ENCODE assay signal across 1 cellular context in genomic region chr5:181215997-181216982, GRCh38.
TF ChIP-seq lines count a peak whose summit lies in the region.

No MANE protein-coding gene starts in this region.

TF ChIP-seq in GM23338, 12 proteins besides CTCF, POLR2A, EP300 and RAD21 (continued from another document):
- TF ChIP-seq, protein P1, sequence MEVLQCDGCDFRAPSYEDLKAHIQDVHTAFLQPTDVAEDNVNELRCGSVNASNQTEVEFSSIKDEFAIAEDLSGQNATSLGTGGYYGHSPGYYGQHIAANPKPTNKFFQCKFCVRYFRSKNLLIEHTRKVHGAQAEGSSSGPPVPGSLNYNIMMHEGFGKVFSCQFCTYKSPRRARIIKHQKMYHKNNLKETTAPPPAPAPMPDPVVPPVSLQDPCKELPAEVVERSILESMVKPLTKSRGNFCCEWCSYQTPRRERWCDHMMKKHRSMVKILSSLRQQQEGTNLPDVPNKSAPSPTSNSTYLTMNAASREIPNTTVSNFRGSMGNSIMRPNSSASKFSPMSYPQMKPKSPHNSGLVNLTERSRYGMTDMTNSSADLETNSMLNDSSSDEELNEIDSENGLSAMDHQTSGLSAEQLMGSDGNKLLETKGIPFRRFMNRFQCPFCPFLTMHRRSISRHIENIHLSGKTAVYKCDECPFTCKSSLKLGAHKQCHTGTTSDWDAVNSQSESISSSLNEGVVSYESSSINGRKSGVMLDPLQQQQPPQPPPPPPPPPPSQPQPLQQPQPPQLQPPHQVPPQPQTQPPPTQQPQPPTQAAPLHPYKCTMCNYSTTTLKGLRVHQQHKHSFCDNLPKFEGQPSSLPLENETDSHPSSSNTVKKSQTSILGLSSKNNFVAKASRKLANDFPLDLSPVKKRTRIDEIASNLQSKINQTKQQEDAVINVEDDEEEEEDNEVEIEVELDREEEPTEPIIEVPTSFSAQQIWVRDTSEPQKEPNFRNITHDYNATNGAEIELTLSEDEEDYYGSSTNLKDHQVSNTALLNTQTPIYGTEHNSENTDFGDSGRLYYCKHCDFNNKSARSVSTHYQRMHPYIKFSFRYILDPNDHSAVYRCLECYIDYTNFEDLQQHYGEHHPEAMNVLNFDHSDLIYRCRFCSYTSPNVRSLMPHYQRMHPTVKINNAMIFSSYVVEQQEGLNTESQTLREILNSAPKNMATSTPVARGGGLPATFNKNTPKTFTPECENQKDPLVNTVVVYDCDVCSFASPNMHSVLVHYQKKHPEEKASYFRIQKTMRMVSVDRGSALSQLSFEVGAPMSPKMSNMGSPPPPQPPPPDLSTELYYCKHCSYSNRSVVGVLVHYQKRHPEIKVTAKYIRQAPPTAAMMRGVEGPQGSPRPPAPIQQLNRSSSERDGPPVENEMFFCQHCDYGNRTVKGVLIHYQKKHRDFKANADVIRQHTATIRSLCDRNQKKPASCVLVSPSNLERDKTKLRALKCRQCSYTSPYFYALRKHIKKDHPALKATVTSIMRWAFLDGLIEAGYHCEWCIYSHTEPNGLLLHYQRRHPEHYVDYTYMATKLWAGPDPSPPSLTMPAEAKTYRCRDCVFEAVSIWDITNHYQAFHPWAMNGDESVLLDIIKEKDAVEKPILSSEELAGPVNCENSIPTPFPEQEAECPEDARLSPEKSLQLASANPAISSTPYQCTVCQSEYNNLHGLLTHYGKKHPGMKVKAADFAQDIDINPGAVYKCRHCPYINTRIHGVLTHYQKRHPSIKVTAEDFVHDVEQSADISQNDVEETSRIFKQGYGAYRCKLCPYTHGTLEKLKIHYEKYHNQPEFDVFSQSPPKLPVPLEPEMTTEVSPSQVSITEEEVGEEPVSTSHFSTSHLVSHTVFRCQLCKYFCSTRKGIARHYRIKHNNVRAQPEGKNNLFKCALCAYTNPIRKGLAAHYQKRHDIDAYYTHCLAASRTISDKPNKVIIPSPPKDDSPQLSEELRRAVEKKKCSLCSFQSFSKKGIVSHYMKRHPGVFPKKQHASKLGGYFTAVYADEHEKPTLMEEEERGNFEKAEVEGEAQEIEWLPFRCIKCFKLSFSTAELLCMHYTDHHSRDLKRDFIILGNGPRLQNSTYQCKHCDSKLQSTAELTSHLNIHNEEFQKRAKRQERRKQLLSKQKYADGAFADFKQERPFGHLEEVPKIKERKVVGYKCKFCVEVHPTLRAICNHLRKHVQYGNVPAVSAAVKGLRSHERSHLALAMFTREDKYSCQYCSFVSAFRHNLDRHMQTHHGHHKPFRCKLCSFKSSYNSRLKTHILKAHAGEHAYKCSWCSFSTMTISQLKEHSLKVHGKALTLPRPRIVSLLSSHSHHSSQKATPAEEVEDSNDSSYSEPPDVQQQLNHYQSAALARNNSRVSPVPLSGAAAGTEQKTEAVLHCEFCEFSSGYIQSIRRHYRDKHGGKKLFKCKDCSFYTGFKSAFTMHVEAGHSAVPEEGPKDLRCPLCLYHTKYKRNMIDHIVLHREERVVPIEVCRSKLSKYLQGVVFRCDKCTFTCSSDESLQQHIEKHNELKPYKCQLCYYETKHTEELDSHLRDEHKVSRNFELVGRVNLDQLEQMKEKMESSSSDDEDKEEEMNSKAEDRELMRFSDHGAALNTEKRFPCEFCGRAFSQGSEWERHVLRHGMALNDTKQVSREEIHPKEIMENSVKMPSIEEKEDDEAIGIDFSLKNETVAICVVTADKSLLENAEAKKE (CRISPR knock-in tag; IDR thresholded peaks at IDR 0.05), result no peak
- TF ChIP-seq EZH2 (IDR thresholded peaks at IDR 0.05; ENCODE audit: low read depth, unreplicated experiment) (no peak), REST (IDR thresholded peaks at IDR 0.05; ENCODE audit: unreplicated experiment) (no peak), ZNF331 (CRISPR knock-in tag; IDR thresholded peaks at IDR 0.05; ENCODE audit: low read depth) (no peak), JUNB (IDR thresholded peaks at IDR 0.05; ENCODE audit: unreplicated experiment) (no peak), STAT1 (IDR thresholded peaks at IDR 0.05; ENCODE audit: unreplicated experiment) (no peak), ZNF114 (CRISPR knock-in tag; IDR thresholded peaks at IDR 0.05) (no peak), ETS1 (IDR thresholded peaks at IDR 0.05) (no peak), EZH2phosphoT487 (IDR thresholded peaks at IDR 0.05; ENCODE audit: unreplicated experiment) (no peak)
